In the genomic region with DNA sequence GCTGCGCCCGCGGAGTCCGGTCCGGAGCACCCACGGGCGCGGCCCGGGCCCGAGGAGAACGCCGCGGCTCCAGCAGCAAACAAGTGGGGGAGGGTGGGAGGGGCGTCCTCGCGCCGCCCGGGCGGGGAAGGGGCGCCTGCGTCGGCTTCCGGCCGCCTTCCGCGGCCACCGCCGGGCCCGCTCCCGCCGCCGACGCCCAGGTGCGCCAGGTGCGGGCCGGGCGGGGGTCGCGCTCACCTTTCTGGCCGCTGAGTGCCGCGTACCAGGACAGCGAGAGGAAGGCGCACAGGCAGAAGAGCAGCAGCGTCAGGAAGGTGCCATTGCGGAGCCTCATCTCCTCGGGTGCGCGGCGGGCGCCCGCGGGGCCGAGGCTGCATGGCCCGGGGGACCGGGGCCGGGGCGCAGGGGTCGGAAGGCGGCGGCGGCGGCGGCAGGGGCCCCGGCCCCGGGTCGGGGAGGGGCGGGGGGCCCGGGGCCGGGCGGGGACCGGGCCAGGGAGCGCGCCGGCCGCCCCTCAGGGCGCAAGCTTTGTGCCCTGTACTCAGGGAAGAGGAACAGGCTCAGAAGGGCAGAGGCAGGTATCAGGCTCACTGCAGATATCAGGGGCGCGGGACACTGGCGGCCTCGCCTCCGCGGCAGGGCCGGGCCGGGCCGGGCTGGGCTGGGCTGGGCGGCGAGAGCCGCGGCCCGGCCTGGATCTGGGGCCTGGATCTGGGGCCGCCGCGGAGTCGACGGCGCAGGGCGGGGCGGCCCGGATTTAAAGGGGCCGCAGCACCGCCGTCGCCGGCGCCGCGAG, we compare ENCODE assay signal across 8 cellular contexts. TPM values are rescaled to one million over a fixed set of nuclear protein-coding genes. Genes with fewer than 3 reads are reported as not detected.
DNase-seq lines count a peak whose midpoint lies in the region; ATAC-seq and TF ChIP-seq lines count a peak whose summit lies in the region.

A gene (minus strand): TSS at position 617 of the 796 bp plus-strand sequence. CDS start 283 bp downstream, at position 334.

- peak; percentile 68 for ATAC-seq in HG02840 (IDR thresholded peaks at IDR 0.05; ENCODE audit: low FRiP score, unreplicated experiment)
- ATAC-seq in activated CD4-positive, CD25-positive, alpha-beta regulatory T cell treated with anti-CD3 and anti-CD28 coated beads, Interleukin-2, amount 50 U/mL, for 24 hours = peak; percentile 80 to 83

- no peak for TF ChIP-seq CTCF in GM13976 (IDR thresholded peaks at IDR 0.05; ENCODE audit: borderline replicate concordance, control extremely low read depth, extremely low read depth, insufficient read depth, missing control alignments)

- in situ Hi-C loops in GM13976 (cut with MboI; ENCODE audit: low sequenced_read_pairs, unreplicated experiment) = no loop called here

- DNase-seq in A172 (ENCODE audit: low spot score) (no peak), GM13976 (ENCODE audit: low spot score) (peak; percentile 92), NCI-H146 treated with DMSO at 0.1 percent for 48 hours (lab: John Stamatoyannopoulos, UW; ENCODE audit: unreplicated experiment) (peak; percentile 32), dermis blood vessel endothelial cell (peak; percentile 83), left kidney (ENCODE audit: low read depth, low spot score) (peak; percentile 91)
- DNase-seq in stimulated activated CD4-positive, alpha-beta T cell treated with anti-CD3 and anti-CD28 coated beads, Interleukin-4, amount 100 ng/mL, for 1 hour = peak; percentile 72

RNA-seq across cellular contexts. Expression of the gene that starts here (rescaled TPM):
- 352 and 377 TPM in 2 replicates for total RNA-seq in A172 (2014; rRNA removed; shearing (Covaris generic))
- 229 and 248 TPM in 2 replicates for total RNA-seq in dermis blood vessel endothelial cell
